ENCODE assay signal across 19 cellular contexts in genomic region chr10:99765672-99766071, GRCh38.
DNase-seq lines count a peak whose midpoint lies in the region; ATAC-seq and TF ChIP-seq lines count a peak whose summit lies in the region.
"Had no signal": no experiment of that assay in that cellular context is flagged by ENCODE, and none has a peak within 500 bp of the region (broad histone marks: within the 10 kb centered on the region; RNA-seq: fewer than 3 reads in every experiment).

No MANE protein-coding gene starts in this region.

- TF ChIP-seq POLR2A in erythroblast (IDR thresholded peaks at IDR 0.05; ENCODE audit: low read length): no peak

- no peak for TF ChIP-seq CTCF in GM10266 (IDR thresholded peaks at IDR 0.05; ENCODE audit: control insufficient read depth, insufficient read depth, low read depth, missing control alignments)

- ATAC-seq in GM19023 (IDR thresholded peaks at IDR 0.05; ENCODE audit: unreplicated experiment) (peak; percentile 17), GM21723 (IDR thresholded peaks at IDR 0.05; ENCODE audit: unreplicated experiment) (peak; percentile 55)
- ATAC-seq: HepG2, pancreas had no signal

- DNase-seq in GM10266 (ENCODE audit: extremely low spot score) (peak; percentile 22), MV-4-11 (lab: John Stamatoyannopoulos, UW) (peak; percentile 30), erythroblast (lab: John Stamatoyannopoulos, UW) (no peak), NCI-H1417 (lab: John Stamatoyannopoulos, UW) (no peak), SW480 (ENCODE audit: low spot score) (no peak)
- no peak for DNase-seq in activated CD4-positive, CD25-positive, alpha-beta regulatory T cell (lab: John Stamatoyannopoulos, UW)
- DNase-seq: ACHN; activated CD4-positive, CD25-positive, alpha-beta regulatory T cell treated with anti-CD3 and anti-CD28 coated beads, Interleukin-2, amount 50 U/mL, for 72 hours; activated effector memory CD4-positive, alpha-beta T cell treated with Interleukin-2 at 50 U/mL for 16 hours; activated naive CD8-positive, alpha-beta T cell treated with anti-CD3 and anti-CD28 coated beads for 36 hours; DND-41; HCEC 1CT; Kasumi-1; pancreas; stimulated activated CD4-positive, alpha-beta T cell treated with anti-CD3 and anti-CD28 coated beads, Interleukin-1b, Interleukin-23, amount 100 ng/mL, for 48 hours; stimulated activated CD8-positive, alpha-beta memory T cell treated with anti-CD3 and anti-CD28 coated beads, Interleukin-4, amount 100 ng/mL, for 48 hours had no signal

Comparison
In these comparisons a context has a peak if more than half of its experiments do, and no peak if none do; other contexts are left out.
1. DNase-seq: peak in GM10266 (single experiment) and MV-4-11 (single experiment); none in activated CD4-positive, CD25-positive, alpha-beta regulatory T cell (0 of 4), erythroblast (0 of 2), NCI-H1417 (0 of 3) and SW480 (single experiment).